In the genomic region with DNA sequence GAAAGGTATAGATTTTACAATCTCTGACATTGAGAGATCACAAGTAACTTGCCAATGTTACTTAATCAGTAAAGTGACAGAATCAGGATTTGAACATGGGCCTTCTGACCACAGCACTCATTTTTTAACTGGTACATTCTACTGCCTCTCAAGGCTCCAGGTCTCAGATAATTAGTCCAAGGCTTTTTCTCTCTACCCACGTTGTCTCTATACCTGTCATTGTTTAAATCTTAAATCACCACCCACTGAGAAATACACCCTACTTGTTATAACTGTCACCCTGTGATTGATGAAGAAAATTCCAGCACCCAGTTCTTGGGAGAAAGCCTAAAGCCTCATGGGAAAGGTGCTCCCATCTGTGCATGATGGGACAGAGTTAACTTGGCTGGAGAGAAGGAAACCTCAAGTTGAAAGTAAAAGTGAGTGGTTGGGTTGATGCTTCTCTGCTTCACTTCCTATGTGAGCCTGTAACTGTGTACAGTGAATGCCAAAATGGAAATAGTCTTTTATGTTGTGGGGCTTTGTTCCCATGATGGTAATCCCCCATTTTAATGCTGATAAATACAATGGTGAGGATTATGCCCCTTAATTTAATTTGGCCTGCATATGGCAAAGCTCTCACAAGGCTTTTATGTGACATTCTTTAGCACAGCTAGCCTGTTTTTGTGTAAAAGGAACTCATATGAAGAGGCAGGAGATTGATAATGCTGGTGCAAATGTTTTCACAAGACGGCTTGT, we compare ENCODE assay signal across 11 cellular contexts.
DNase-seq lines count a peak whose midpoint lies in the region; ATAC-seq and TF ChIP-seq lines count a peak whose summit lies in the region.
"Had no signal": no experiment of that assay in that cellular context is flagged by ENCODE, and none has a peak within 500 bp of the region (broad histone marks: within the 10 kb centered on the region; RNA-seq: fewer than 3 reads in every experiment).

No MANE protein-coding gene starts in this region.

- 14% methylated on average over 2 of the region's 2 CpGs for WGBS in SK-N-SH (ENCODE audit: low lambda C conversion rate)
- WGBS in psoas muscle, 3 donors, result 27 to 36% (median 35%) methylated on average over 2 of the region's 2 CpGs
- no CpG with 5 or more reads among the region's 2 CpGs for WGBS in H9 (ENCODE audit: extremely low coverage, insufficient read length, low lambda C conversion rate)

- H3K9ac ChIP-seq in SK-N-SH (no peak overlapping the region), H9 (ENCODE audit: extremely low read depth, insufficient read length, low read length) (no peak overlapping the region)

- H2BK15ac ChIP-seq in H9 (ENCODE audit: low read depth, low read length), result no peak overlapping the region

- no peak overlapping the region for H2BK12ac ChIP-seq in H9 (ENCODE audit: insufficient read length, low read depth, low read length)

- POLR2A ChIA-PET in SK-N-SH (lab: Yijun Ruan, JAX), result no interaction called here

- H4K8ac ChIP-seq in H9 (replicated peaks; ENCODE audit: insufficient read length, low read depth, low read length), result no peak overlapping the region

- no peak overlapping the region for H4K91ac ChIP-seq in H9 (ENCODE audit: insufficient read length, low read depth, low read length)

- no peak overlapping the region for H3K23ac ChIP-seq in H9 (ENCODE audit: insufficient read length, low read depth, low read length)

- no peak overlapping the region for H3K4ac ChIP-seq in H9 (ENCODE audit: low read depth, low read length)

- H4K5ac ChIP-seq in H9 (ENCODE audit: insufficient read length, low read depth, low read length), result no peak overlapping the region

- TF ChIP-seq POLR2A in erythroblast (IDR thresholded peaks at IDR 0.05; ENCODE audit: low read length), result no peak

- TF ChIP-seq RAD21 in SK-N-SH (IDR thresholded peaks at IDR 0.05; ENCODE audit: low read length), result no peak

- H3K36me3 Mint-ChIP-seq in H9 (ENCODE audit: insufficient read depth in 1 of 3, low read depth in 3 of 3), result 0 out of 7 replicates have a peak, but pooled peaks cover 0 to 2% (median 0%) of the 10 kb centered on the region in 3 experiments

- no peak overlapping the region for H3K56ac ChIP-seq in H9 (ENCODE audit: insufficient read length, low read depth, low read length)

- intact Hi-C loops in psoas muscle (cut with DNase I), result no loop called here

- H3K23me2 ChIP-seq in H9 (ENCODE audit: insufficient read length, low read depth, low read length, poor library complexity, severe bottlenecking), result no peaks in the 10 kb centered on the region

- H3K4me1 Mint-ChIP-seq in H9, result peaks cover 15% of the 10 kb centered on the region in 2 experiments

- H3K27ac ChIP-seq in SK-N-SH (ENCODE audit: low read depth in 2 of 2, low read length in 1 of 2), result peak overlapping the region in 1 of 2 experiments; percentile 75; a peak in 2 of 4 replicates
- H3K27ac ChIP-seq in psoas muscle, result peak overlapping the region; percentile 6
- no peak overlapping the region for H3K27ac ChIP-seq in H9 (ENCODE audit: insufficient read length, low read depth, low read length)
- H3K27ac ChIP-seq: SK-N-MC had no signal

- TF ChIP-seq EP300 in SK-N-SH (IDR thresholded peaks at IDR 0.05; ENCODE audit: borderline replicate concordance in 1 of 2, low read depth in 1 of 2, low read length in 1 of 2), result no peak

- H3K18ac ChIP-seq in H9 (ENCODE audit: insufficient read length, low read depth, low read length), result no peak overlapping the region

- no peaks in the 10 kb centered on the region for H3K27me3 ChIP-seq in SK-N-SH (ENCODE audit: insufficient read depth)
- no peaks in the 10 kb centered on the region for H3K27me3 ChIP-seq in psoas muscle (ENCODE audit: insufficient read depth in 3 of 3, low read length in 2 of 3)
- no peaks in the 10 kb centered on the region for H3K27me3 ChIP-seq in H9 (ENCODE audit: insufficient read depth, low read length)
- H3K27me3 ChIP-seq: heart right ventricle had no signal

- no peak overlapping the region for H2AK5ac ChIP-seq in H9 (ENCODE audit: insufficient read length, low read length)

- H3T11ph ChIP-seq in H9 (ENCODE audit: low read length), result no peak overlapping the region

- H3K79me2 ChIP-seq in SK-N-SH (ENCODE audit: insufficient read depth) (no peaks in the 10 kb centered on the region), H9 (ENCODE audit: insufficient read depth, low read length) (no peaks in the 10 kb centered on the region)

- H3K4me2 ChIP-seq in SK-N-SH (peak overlapping the region; percentile 58), H9 (ENCODE audit: insufficient read depth, insufficient read length, low read length) (no peak overlapping the region)

- TF ChIP-seq CTCF in SK-N-SH (IDR thresholded peaks at IDR 0.05) (no peak), psoas muscle (IDR thresholded peaks at IDR 0.05) (no peak), H9 (conservative IDR thresholded peaks at IDR 0.05) (no peak)

- CTCF ChIA-PET in SK-N-SH (lab: Yijun Ruan, JAX), result no interaction called here

- no peaks in the 10 kb centered on the region for H3K36me3 ChIP-seq in SK-N-SH (replicated peaks in 1 of 2; ENCODE audit: control insufficient read depth in 1 of 2, insufficient read depth in 2 of 2, low read length in 1 of 2)
- H3K36me3 ChIP-seq in psoas muscle (ENCODE audit: insufficient read depth in 1 of 2, low read depth in 1 of 2), result no peaks in the 10 kb centered on the region
- H3K36me3 ChIP-seq: heart right ventricle had no signal

- no peak overlapping the region for H3K4me3 Mint-ChIP-seq in H9

- no peaks in the 10 kb centered on the region for H3K79me1 ChIP-seq in H9 (ENCODE audit: insufficient read depth, low read depth, low read length, poor library complexity, severe bottlenecking)

- ATAC-seq in GM18868 (IDR thresholded peaks at IDR 0.05; ENCODE audit: unreplicated experiment) (peak; percentile 70), HG02642 (IDR thresholded peaks at IDR 0.05; ENCODE audit: poor library complexity, unreplicated experiment) (peak; percentile 64), psoas muscle (peak in 1 of 4 donors; percentile 45)

- peaks cover 2% of the 10 kb centered on the region; the same call in 1 of the 2 replicates for H3K27me3 Mint-ChIP-seq in H9 (ENCODE audit: low read depth)

- H2BK5ac ChIP-seq in H9 (ENCODE audit: insufficient read length, low read length), result no peak overlapping the region

- no peak overlapping the region for H3K4me3 ChIP-seq in SK-N-SH (ENCODE audit: low read depth in 2 of 2, low read length in 1 of 2)
- H3K4me3 ChIP-seq in psoas muscle, result no peak overlapping the region
- H3K4me3 ChIP-seq: heart right ventricle, SK-N-MC had no signal

- no peaks in the 10 kb centered on the region for H3K9me2 ChIP-seq in SK-N-SH

- H3K4me1 ChIP-seq in SK-N-SH (ENCODE audit: control insufficient read depth in 1 of 2, insufficient read depth in 2 of 2, low read depth in 1 of 2, low read length in 1 of 2), result peaks cover 1 to 5% of the 10 kb centered on the region in 2 experiments; a peak in 2 of 4 replicates
- no peaks in the 10 kb centered on the region for H3K4me1 ChIP-seq in psoas muscle
- H3K4me1 ChIP-seq in H9 (ENCODE audit: insufficient read depth, low read length), result no peaks in the 10 kb centered on the region

- no peaks in the 10 kb centered on the region for H4K20me1 ChIP-seq in SK-N-SH (ENCODE audit: insufficient read depth)
- no peaks in the 10 kb centered on the region for H4K20me1 ChIP-seq in H9 (ENCODE audit: control insufficient read depth, insufficient read depth, insufficient read length)

- no peak overlapping the region for H2BK120ac ChIP-seq in H9 (ENCODE audit: low read depth, low read length, poor library complexity, severe bottlenecking)

- no peak overlapping the region for H2BK20ac ChIP-seq in H9 (ENCODE audit: low read depth, low read length, poor library complexity, severe bottlenecking)

- H3K9me3 ChIP-seq in SK-N-SH (no peaks in the 10 kb centered on the region), psoas muscle (no peaks in the 10 kb centered on the region), H9 (ENCODE audit: control insufficient read depth, low read depth, low read length) (no peaks in the 10 kb centered on the region)
- H3K9me3 ChIP-seq: heart right ventricle had no signal

- H3K14ac ChIP-seq in H9 (ENCODE audit: insufficient read depth, low read length), result no peak overlapping the region

- no peak overlapping the region for H3K27ac Mint-ChIP-seq in H9

- H2AFZ ChIP-seq in SK-N-SH (ENCODE audit: low read depth) (no peak overlapping the region), H9 (ENCODE audit: low read length) (no peak overlapping the region)

- H3F3A ChIP-seq in SK-N-SH (replicated peaks; ENCODE audit: insufficient read depth), result no peaks in the 10 kb centered on the region

- no peaks in the 10 kb centered on the region for H3K9me3 Mint-ChIP-seq in H9

- DNase-seq in SK-N-SH, result no peak
- DNase-seq in psoas muscle, result no peak
- no peak for DNase-seq in DMS53 treated with DMSO at 0.1 percent for 48 hours (lab: John Stamatoyannopoulos, UW; ENCODE audit: unreplicated experiment)
- DNase-seq in DMS114 treated with DMSO at 0.1 percent for 48 hours (lab: John Stamatoyannopoulos, UW; ENCODE audit: unreplicated experiment), result no peak
- no peak for DNase-seq in H9
- no peak for DNase-seq in erythroblast (lab: John Stamatoyannopoulos, UW)
- DNase-seq: activated gamma-delta T cell treated with Interleukin-2 at 50 U/mL for 16 hours had no signal

TF ChIP-seq in SK-N-SH, 30 proteins besides CTCF, POLR2A, EP300 and RAD21:
- no peak for TF ChIP-seq POLR2AphosphoS5 (IDR thresholded peaks at IDR 0.05; ENCODE audit: low read depth, low read length)
- no peak for TF ChIP-seq NFIC (IDR thresholded peaks at IDR 0.05; ENCODE audit: borderline replicate concordance)
- TF ChIP-seq YY1 (IDR thresholded peaks at IDR 0.05; ENCODE audit: low read depth), result no peak
- no peak for TF ChIP-seq ELF1 (IDR thresholded peaks at IDR 0.05)
- no peak for TF ChIP-seq CHD2 (IDR thresholded peaks at IDR 0.05; ENCODE audit: low read length, partially characterized antibody)
